ENCODE assay signal across 16 cellular contexts in the genomic region with DNA sequence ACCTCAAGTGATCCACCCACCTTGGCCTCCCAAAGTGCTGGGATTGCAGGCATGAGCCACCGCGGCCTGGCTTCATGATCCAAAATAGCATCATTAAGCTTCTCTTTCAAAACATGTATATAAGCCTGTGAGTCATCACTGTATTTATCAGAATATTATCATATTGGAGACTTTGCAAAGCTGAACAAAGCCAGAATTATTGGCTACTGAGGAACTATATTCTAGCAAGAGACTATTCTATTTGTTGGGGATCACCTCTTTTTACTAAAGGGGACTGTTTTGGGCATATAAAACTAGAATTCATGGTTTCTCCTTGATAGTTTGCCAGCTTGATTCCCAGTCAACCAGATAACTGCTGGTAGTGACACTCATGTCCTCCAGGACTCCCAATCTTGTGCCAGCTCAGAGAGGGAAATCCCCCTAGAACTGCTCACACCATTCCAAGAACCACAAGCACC. TPM values are rescaled to one million over a fixed set of nuclear protein-coding genes. Genes with fewer than 3 reads are reported as not detected.
DNase-seq lines count a peak whose midpoint lies in the region; ATAC-seq and TF ChIP-seq lines count a peak whose summit lies in the region.
"Had no signal": no experiment of that assay in that cellular context is flagged by ENCODE, and none has a peak within 500 bp of the region (broad histone marks: within the 10 kb centered on the region; RNA-seq: fewer than 3 reads in every experiment).

No MANE protein-coding gene starts in this region.

- WGBS in adrenal gland, 4 donors: 29 to 45% (median 36%) methylated on average over 2 of the region's 2 CpGs
- WGBS in transverse colon (ENCODE audit: low coverage in 1 of 2), 2 donors: 65 to 80% methylated on average over 2 of the region's 2 CpGs

- no TSS peak for BruUV-seq in Calu3 (replicated peaks; lab: Mats Ljungman, UMichigan)

- TF ChIP-seq EP300 in transverse colon (IDR thresholded peaks at IDR 0.05; ENCODE audit: low read depth): no peak

- H3K4me1 ChIP-seq in adrenal gland (replicated peaks in 1 of 2) (peaks cover 0 to 15% of the 10 kb centered on the region in 2 donors), SJCRH30 (peaks cover 6% of the 10 kb centered on the region; the same call in 1 of the 2 replicates), transverse colon (peaks cover 8 to 42% (median 15%) of the 10 kb centered on the region in 4 donors)
- H3K4me1 ChIP-seq: ascending aorta had no signal

- H3K27ac Mint-ChIP-seq in Calu3 (ENCODE audit: unreplicated experiment): no peak overlapping the region

- TF ChIP-seq CTCF in adrenal gland (IDR thresholded peaks at IDR 0.05) (no peak), Calu3 (IDR thresholded peaks at IDR 0.05; ENCODE audit: unreplicated experiment) (no peak), transverse colon (IDR thresholded peaks at IDR 0.05) (no peak)

- TF ChIP-seq POLR2A in adrenal gland (IDR thresholded peaks at IDR 0.05) (no peak), transverse colon (IDR thresholded peaks at IDR 0.05) (no peak)

- no peak overlapping the region for H3K4me3 Mint-ChIP-seq in Calu3 (ENCODE audit: low read depth, unreplicated experiment)

- H3K36me3 Mint-ChIP-seq in Calu3 (ENCODE audit: insufficient read depth, unreplicated experiment): no peaks in the 10 kb centered on the region

- CTCF ChIA-PET in Calu3 (lab: Charles Lee): interaction anchor here (0.7 to 1.1 kb wide), 3 partner anchors 15 to 33 kb away, joined by 3 to 8 read pairs (median 4); no protein-coding TSS in a partner anchor

- H3K4me3 ChIP-seq in adrenal gland: no peak overlapping the region
- H3K4me3 ChIP-seq in SJCRH30: no peak overlapping the region
- H3K4me3 ChIP-seq in transverse colon: no peak overlapping the region
- H3K4me3 ChIP-seq: ascending aorta, ovary had no signal

- no peaks in the 10 kb centered on the region for H3K27me3 ChIP-seq in adrenal gland
- H3K27me3 ChIP-seq in SJCRH30: no peaks in the 10 kb centered on the region
- no peaks in the 10 kb centered on the region for H3K27me3 ChIP-seq in transverse colon
- H3K27me3 ChIP-seq: ascending aorta, ovary had no signal

- H3K36me3 ChIP-seq in adrenal gland (replicated peaks in 1 of 2): no peaks in the 10 kb centered on the region
- peaks cover 4% of the 10 kb centered on the region for H3K36me3 ChIP-seq in SJCRH30
- no peaks in the 10 kb centered on the region for H3K36me3 ChIP-seq in transverse colon
- H3K36me3 ChIP-seq: ascending aorta, ovary, WERI-Rb-1 had no signal

- DNase-seq in stimulated activated CD4-positive, alpha-beta T cell treated with anti-CD3 and anti-CD28 coated beads, Interleukin-15, amount 100 ng/mL, for 24 hours: peak; percentile 16
- no peak for DNase-seq in stimulated activated CD4-positive, alpha-beta T cell treated with anti-CD3 and anti-CD28 coated beads, Interleukin-2, amount 100 ng/mL, for 48 hours
- DNase-seq in adrenal gland (peak in 6 of 7 donors; percentile 35 to 61 (median 53)), glomerular visceral epithelial cell (ENCODE audit: extremely low spot score) (peak; percentile 65), SJCRH30 (no peak), Calu3 (no peak), transverse colon (no peak)
- DNase-seq: NCI-H1436 treated with DMSO at 0.1 percent for 48 hours; NCI-H526 treated with DMSO at 0.1 percent for 48 hours; SHP77 treated with DMSO at 0.1 percent for 48 hours; stimulated activated CD4-positive, alpha-beta T cell treated with anti-CD3 and anti-CD28 coated beads, Interleukin-2, amount 100 ng/mL, for 24 hours; stimulated activated naive CD4-positive, alpha-beta T cell; WERI-Rb-1 had no signal

- H3K9me3 ChIP-seq in adrenal gland (replicated peaks in 1 of 3) (no peaks in the 10 kb centered on the region), SJCRH30 (replicated peaks) (no peaks in the 10 kb centered on the region), transverse colon (no peaks in the 10 kb centered on the region)
- H3K9me3 ChIP-seq: ascending aorta, ovary had no signal

- no peaks in the 10 kb centered on the region for H3K27me3 Mint-ChIP-seq in Calu3 (ENCODE audit: unreplicated experiment)

- intact Hi-C loops in adrenal gland (cut with DNase I) (no loop called here), Calu3 (cut with micrococcal nuclease; ENCODE audit: unreplicated experiment) (no loop called here), transverse colon (cut with DNase I; ENCODE audit: low total_unique reads) (no loop called here)

- H3K9me3 Mint-ChIP-seq in Calu3 (ENCODE audit: low read depth, unreplicated experiment): no peaks in the 10 kb centered on the region

- H3K27ac ChIP-seq in adrenal gland (no peak overlapping the region), SJCRH30 (no peak overlapping the region), transverse colon (no peak overlapping the region)
- H3K27ac ChIP-seq: ascending aorta, ovary, WERI-Rb-1 had no signal

- in situ Hi-C loops in transverse colon (cut with MboI; ENCODE audit: low pct_ligation_motif_present in 1 of 4, low pct_unique_long_range_greater_than_20kb in 1 of 4, low sequenced_read_pairs in 3 of 4): no loop called here

- no peak for ATAC-seq in GM21825 (IDR thresholded peaks at IDR 0.05; ENCODE audit: unreplicated experiment)

- H3K4me1 Mint-ChIP-seq in Calu3 (ENCODE audit: low read depth, unreplicated experiment): peaks cover 12% of the 10 kb centered on the region

RNA-seq across cellular contexts. Expression of a gene that starts 40.1 kb away (rescaled TPM):
- 10 to 100 TPM in 6 of 8 donors, 1 to 10 TPM in 2; 7.7 to 26.1 (median 16.6) TPM for total RNA-seq in adrenal gland
- 1 to 10 TPM; 3.7 to 6.1 (median 6.0) TPM for polyA plus RNA-seq in adrenal gland
- total RNA-seq in SJCRH30 (2014; rRNA removed; shearing (Covaris generic)): 22.5 and 25.2 TPM in 2 replicates
- total RNA-seq in Calu3 (2022): 19.2 and 20.4 TPM in 2 replicates
- 10 to 100 TPM; 23.9 to 33.6 (median 29.5) TPM for total RNA-seq in transverse colon

Comparison
In these comparisons a context has a peak if more than half of its experiments do, and no peak if none do; other contexts are left out.
1. DNase-seq: peak in stimulated activated CD4-positive, alpha-beta T cell treated with anti-CD3 and anti-CD28 coated beads, Interleukin-15, amount 100 ng/mL, for 24 hours (single experiment), adrenal gland (6 of 7) and glomerular visceral epithelial cell (single experiment); none in stimulated activated CD4-positive, alpha-beta T cell treated with anti-CD3 and anti-CD28 coated beads, Interleukin-2, amount 100 ng/mL, for 48 hours (0 of 2), SJCRH30 (0 of 2), Calu3 (single experiment) and transverse colon (single experiment).